In the genomic region with DNA sequence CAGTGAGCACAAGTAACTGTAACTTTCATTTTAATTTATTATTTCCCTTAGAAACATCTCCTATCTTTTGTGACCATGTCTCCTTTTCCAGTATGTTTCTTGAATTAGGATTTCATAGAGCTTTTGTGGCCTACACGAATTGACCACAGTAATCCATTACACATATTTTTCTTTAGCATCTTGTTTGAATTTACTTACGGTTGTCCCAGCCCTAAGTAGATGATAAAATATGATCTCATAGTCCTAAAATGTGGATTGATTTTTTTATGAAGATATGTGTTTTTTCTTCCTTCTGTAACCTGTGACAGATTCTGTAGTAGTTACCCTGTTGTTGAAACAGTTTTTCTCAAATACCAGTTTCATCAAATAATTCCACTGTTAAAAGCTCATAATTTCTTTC, we compare ENCODE assay signal across 1 cellular context.
TF ChIP-seq lines count a peak whose summit lies in the region.

No MANE protein-coding gene starts in this region.

TF ChIP-seq in GM23338, 12 proteins besides CTCF, POLR2A, EP300 and RAD21 (continued from another document):
- TF ChIP-seq, protein P1, sequence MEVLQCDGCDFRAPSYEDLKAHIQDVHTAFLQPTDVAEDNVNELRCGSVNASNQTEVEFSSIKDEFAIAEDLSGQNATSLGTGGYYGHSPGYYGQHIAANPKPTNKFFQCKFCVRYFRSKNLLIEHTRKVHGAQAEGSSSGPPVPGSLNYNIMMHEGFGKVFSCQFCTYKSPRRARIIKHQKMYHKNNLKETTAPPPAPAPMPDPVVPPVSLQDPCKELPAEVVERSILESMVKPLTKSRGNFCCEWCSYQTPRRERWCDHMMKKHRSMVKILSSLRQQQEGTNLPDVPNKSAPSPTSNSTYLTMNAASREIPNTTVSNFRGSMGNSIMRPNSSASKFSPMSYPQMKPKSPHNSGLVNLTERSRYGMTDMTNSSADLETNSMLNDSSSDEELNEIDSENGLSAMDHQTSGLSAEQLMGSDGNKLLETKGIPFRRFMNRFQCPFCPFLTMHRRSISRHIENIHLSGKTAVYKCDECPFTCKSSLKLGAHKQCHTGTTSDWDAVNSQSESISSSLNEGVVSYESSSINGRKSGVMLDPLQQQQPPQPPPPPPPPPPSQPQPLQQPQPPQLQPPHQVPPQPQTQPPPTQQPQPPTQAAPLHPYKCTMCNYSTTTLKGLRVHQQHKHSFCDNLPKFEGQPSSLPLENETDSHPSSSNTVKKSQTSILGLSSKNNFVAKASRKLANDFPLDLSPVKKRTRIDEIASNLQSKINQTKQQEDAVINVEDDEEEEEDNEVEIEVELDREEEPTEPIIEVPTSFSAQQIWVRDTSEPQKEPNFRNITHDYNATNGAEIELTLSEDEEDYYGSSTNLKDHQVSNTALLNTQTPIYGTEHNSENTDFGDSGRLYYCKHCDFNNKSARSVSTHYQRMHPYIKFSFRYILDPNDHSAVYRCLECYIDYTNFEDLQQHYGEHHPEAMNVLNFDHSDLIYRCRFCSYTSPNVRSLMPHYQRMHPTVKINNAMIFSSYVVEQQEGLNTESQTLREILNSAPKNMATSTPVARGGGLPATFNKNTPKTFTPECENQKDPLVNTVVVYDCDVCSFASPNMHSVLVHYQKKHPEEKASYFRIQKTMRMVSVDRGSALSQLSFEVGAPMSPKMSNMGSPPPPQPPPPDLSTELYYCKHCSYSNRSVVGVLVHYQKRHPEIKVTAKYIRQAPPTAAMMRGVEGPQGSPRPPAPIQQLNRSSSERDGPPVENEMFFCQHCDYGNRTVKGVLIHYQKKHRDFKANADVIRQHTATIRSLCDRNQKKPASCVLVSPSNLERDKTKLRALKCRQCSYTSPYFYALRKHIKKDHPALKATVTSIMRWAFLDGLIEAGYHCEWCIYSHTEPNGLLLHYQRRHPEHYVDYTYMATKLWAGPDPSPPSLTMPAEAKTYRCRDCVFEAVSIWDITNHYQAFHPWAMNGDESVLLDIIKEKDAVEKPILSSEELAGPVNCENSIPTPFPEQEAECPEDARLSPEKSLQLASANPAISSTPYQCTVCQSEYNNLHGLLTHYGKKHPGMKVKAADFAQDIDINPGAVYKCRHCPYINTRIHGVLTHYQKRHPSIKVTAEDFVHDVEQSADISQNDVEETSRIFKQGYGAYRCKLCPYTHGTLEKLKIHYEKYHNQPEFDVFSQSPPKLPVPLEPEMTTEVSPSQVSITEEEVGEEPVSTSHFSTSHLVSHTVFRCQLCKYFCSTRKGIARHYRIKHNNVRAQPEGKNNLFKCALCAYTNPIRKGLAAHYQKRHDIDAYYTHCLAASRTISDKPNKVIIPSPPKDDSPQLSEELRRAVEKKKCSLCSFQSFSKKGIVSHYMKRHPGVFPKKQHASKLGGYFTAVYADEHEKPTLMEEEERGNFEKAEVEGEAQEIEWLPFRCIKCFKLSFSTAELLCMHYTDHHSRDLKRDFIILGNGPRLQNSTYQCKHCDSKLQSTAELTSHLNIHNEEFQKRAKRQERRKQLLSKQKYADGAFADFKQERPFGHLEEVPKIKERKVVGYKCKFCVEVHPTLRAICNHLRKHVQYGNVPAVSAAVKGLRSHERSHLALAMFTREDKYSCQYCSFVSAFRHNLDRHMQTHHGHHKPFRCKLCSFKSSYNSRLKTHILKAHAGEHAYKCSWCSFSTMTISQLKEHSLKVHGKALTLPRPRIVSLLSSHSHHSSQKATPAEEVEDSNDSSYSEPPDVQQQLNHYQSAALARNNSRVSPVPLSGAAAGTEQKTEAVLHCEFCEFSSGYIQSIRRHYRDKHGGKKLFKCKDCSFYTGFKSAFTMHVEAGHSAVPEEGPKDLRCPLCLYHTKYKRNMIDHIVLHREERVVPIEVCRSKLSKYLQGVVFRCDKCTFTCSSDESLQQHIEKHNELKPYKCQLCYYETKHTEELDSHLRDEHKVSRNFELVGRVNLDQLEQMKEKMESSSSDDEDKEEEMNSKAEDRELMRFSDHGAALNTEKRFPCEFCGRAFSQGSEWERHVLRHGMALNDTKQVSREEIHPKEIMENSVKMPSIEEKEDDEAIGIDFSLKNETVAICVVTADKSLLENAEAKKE (CRISPR knock-in tag; IDR thresholded peaks at IDR 0.05) = no peak
- TF ChIP-seq ZNF114 (CRISPR knock-in tag; IDR thresholded peaks at IDR 0.05) (no peak), ZNF331 (CRISPR knock-in tag; IDR thresholded peaks at IDR 0.05; ENCODE audit: low read depth) (no peak)
